In the genomic region with DNA sequence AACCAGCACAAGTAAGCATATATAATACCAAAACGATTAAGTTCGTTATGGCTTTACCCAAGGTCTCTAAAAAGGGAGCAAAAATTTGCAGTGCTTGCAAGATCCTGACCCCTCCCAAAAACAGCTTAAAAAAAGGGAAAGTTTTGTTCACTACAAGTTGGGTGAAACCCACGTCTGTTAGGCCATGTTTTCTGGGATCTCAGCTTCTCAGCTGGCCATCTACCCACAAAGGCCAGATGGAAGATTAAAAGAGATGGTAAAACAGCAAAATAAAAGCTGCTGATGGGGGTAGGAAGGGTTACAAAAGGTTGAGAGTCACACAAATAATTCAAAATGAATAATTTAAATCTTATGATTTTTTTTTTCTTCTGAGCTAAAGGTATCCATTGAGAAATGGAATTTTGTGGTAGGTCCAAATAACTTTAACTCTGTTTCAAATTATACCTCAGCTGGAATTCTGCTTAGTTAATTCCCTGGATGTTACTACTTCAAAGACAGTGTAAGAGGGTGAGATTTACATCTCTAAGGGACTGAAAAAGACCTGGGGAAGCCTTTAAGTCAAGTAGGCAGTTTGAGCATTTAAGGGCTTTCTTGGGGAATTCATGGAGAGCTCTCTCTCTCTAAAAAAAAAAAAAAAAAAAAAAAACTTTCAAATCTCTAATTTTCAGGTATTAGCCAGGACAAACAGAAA, we compare ENCODE assay signal across 27 cellular contexts.
"Had no signal": no experiment of that assay in that cellular context is flagged by ENCODE, and none has a peak within 500 bp of the region (broad histone marks: within the 10 kb centered on the region; RNA-seq: fewer than 3 reads in every experiment).

No MANE protein-coding gene starts in this region.

- H3K27ac ChIP-seq: body of pancreas, cardiac muscle cell, foreskin keratinocyte, stomach, suprapubic skin, tibial nerve, VCaP had no signal

- H3K4me1 Mint-ChIP-seq: activated naive CD4-positive, alpha-beta T cell treated with anti-CD3 and anti-CD28 coated beads, Interleukin-2, amount 50 U/mL, for 24 hours; naive B cell; stimulated activated memory B cell treated with anti-CD40 and anti-IgM and Interleukin-4, amounts not matched to agents 10 μg/mL and 1 μg/mL and 100 μg/mL, for 72 hours had no signal

- H3K27me3 Mint-ChIP-seq: activated naive CD4-positive, alpha-beta T cell treated with anti-CD3 and anti-CD28 coated beads, Interleukin-2, amount 50 U/mL, for 24 hours; dendritic cell treated with granulocyte-macrophage colony-stimulating factor and Interleukin-4, amounts not matched to agents 40 ng/mL and 50 ng/mL, for 4 days; naive B cell; stimulated activated memory B cell treated with anti-CD40 and anti-IgM and Interleukin-4, amounts not matched to agents 10 μg/mL and 1 μg/mL and 100 μg/mL, for 72 hours had no signal

- H3K4me1 ChIP-seq: body of pancreas, foreskin keratinocyte, stomach, suprapubic skin, tibial nerve had no signal

- H3K4me3 Mint-ChIP-seq: activated CD8-positive, alpha-beta T cell treated with anti-CD3 and anti-CD28 coated beads, Interleukin-2, amount 10 ng/mL, durations not matched to agents 7 days and 5 days; activated naive CD4-positive, alpha-beta T cell treated with anti-CD3 and anti-CD28 coated beads, Interleukin-2, amount 50 U/mL, for 24 hours; activated T-helper 1 cell treated with anti-CD3 and anti-CD28 coated beads, Interleukin-12 subunit alpha, Interleukin-12 subunit beta, Interleukin-2, Interleukin-4 antibody, amounts not matched to agents 30 ng/mL and 10 ng/mL and 1 ng/mL, durations not matched to agents 14 hours and 24 hours and 36 hours; dendritic cell treated with granulocyte-macrophage colony-stimulating factor and Interleukin-4, amounts not matched to agents 40 ng/mL and 50 ng/mL, for 4 days; naive B cell; stimulated activated memory B cell treated with anti-CD40 and anti-IgM and Interleukin-4, amounts not matched to agents 10 μg/mL and 1 μg/mL and 100 μg/mL, for 72 hours; T-helper 2 cell treated with Interferon-gamma antibody and Interleukin-4, amounts not matched to agents 5 μg/mL and 100 μg/mL, for 36 hours had no signal

- DNase-seq: activated CD4-positive, alpha-beta T cell treated with anti-CD3 and anti-CD28 coated beads for 1 hour; activated CD4-positive, alpha-beta T cell treated with anti-CD3 and anti-CD28 coated beads, Interleukin-2, amount 50 U/mL, for 1 hour; activated CD8-positive, alpha-beta T cell treated with anti-CD3 and anti-CD28 coated beads, Interleukin-2, amount 10 ng/mL, durations not matched to agents 7 days and 5 days; activated gamma-delta T cell treated with Interleukin-2 at 50 U/mL for 16 hours; anterior cingulate cortex; body of pancreas; effector CD8-positive, alpha-beta T cell; foreskin keratinocyte; left colon; mesenchymal stem cell; mucosa of descending colon; naive B cell; posterior cingulate gyrus; small intestine; stimulated activated CD4-positive, alpha-beta T cell treated with anti-CD3 and anti-CD28 coated beads, Interleukin-15, amount 100 ng/mL, for 24 hours; stomach had no signal

- H3K27ac Mint-ChIP-seq: activated CD8-positive, alpha-beta T cell treated with anti-CD3 and anti-CD28 coated beads, Interleukin-2, amount 10 ng/mL, durations not matched to agents 7 days and 5 days; activated naive CD4-positive, alpha-beta T cell treated with anti-CD3 and anti-CD28 coated beads, Interleukin-2, amount 50 U/mL, for 24 hours; activated T-helper 1 cell treated with anti-CD3 and anti-CD28 coated beads, Interleukin-12 subunit alpha, Interleukin-12 subunit beta, Interleukin-2, Interleukin-4 antibody, amounts not matched to agents 30 ng/mL and 10 ng/mL and 1 ng/mL, durations not matched to agents 14 hours and 24 hours and 36 hours; dendritic cell treated with granulocyte-macrophage colony-stimulating factor and Interleukin-4, amounts not matched to agents 40 ng/mL and 50 ng/mL, for 4 days; naive B cell; stimulated activated memory B cell treated with anti-CD40 and anti-IgM and Interleukin-4, amounts not matched to agents 10 μg/mL and 1 μg/mL and 100 μg/mL, for 72 hours; T-helper 2 cell treated with Interferon-gamma antibody and Interleukin-4, amounts not matched to agents 5 μg/mL and 100 μg/mL, for 36 hours had no signal

- H3K9me3 ChIP-seq: body of pancreas, mucosa of descending colon, stomach, suprapubic skin, tibial nerve had no signal

- FAIRE-seq: keratinocyte, small intestine had no signal

- H3K4me3 ChIP-seq: body of pancreas, cardiac muscle cell, mucosa of descending colon, stomach, suprapubic skin, tibial nerve had no signal

- H3K36me3 ChIP-seq: cardiac muscle cell, stomach, suprapubic skin, tibial nerve had no signal

- H3K9me3 Mint-ChIP-seq: activated naive CD4-positive, alpha-beta T cell treated with anti-CD3 and anti-CD28 coated beads, Interleukin-2, amount 50 U/mL, for 24 hours; activated T-helper 1 cell treated with anti-CD3 and anti-CD28 coated beads, Interleukin-12 subunit alpha, Interleukin-12 subunit beta, Interleukin-2, Interleukin-4 antibody, amounts not matched to agents 30 ng/mL and 10 ng/mL and 1 ng/mL, durations not matched to agents 14 hours and 24 hours and 36 hours; dendritic cell treated with granulocyte-macrophage colony-stimulating factor and Interleukin-4, amounts not matched to agents 40 ng/mL and 50 ng/mL, for 4 days; naive B cell; stimulated activated memory B cell treated with anti-CD40 and anti-IgM and Interleukin-4, amounts not matched to agents 10 μg/mL and 1 μg/mL and 100 μg/mL, for 72 hours; T-helper 2 cell treated with Interferon-gamma antibody and Interleukin-4, amounts not matched to agents 5 μg/mL and 100 μg/mL, for 36 hours had no signal

- H3K27me3 ChIP-seq: body of pancreas, cardiac muscle cell, foreskin keratinocyte, stomach, suprapubic skin, tibial nerve had no signal

- H3K36me3 Mint-ChIP-seq: activated naive CD4-positive, alpha-beta T cell treated with anti-CD3 and anti-CD28 coated beads, Interleukin-2, amount 50 U/mL, for 24 hours; naive B cell; stimulated activated memory B cell treated with anti-CD40 and anti-IgM and Interleukin-4, amounts not matched to agents 10 μg/mL and 1 μg/mL and 100 μg/mL, for 72 hours had no signal

- ATAC-seq: activated CD8-positive, alpha-beta T cell treated with anti-CD3 and anti-CD28 coated beads, Interleukin-2, amount 10 ng/mL, durations not matched to agents 7 days and 5 days; body of pancreas; foreskin keratinocyte; left colon; mucosa of descending colon; sciatic nerve; stimulated activated memory B cell treated with anti-CD40 and anti-IgM and Interleukin-4, amounts not matched to agents 10 μg/mL and 1 μg/mL and 100 μg/mL, for 72 hours had no signal
